ENCODE assay signal across 8 cellular contexts in the genomic region with DNA sequence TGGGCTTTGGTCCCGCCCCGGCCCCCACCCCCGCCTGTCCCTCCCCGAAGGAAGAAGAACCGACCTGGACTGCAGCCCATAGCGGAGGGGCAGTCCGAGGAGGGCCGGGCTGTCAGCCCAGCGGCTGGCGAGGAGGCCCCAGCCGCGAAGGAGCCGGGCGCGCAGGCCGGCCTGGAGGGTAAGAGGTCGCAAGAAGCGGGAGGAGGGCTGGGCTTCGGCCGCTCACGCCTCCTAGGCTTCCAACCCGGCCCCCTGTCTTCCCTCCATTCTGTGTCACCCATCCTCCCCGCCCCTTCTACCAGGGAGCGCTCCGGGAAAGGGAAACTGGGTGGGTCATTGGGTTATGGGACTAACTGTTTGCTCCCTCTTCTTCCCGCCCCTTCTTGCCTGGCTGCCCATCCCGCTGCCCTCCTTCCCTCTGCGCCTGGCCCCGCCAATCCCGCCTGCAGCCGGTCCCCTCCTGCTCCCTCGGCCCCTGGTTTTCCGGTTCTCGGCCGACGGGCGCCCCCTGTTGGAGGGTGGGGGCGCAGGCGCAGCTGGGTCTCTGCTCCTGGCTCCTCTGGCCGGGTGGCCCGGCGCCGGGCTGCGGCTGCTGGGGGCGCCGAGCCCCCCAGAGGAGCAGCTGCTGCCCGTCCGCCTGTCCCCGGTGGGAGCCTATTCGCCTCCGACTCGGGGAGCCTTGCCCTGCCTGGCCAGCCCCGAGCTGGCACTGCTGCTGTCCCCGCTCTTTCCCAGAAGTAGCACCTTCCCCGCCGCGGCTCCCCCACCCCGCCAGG. TPM values are rescaled to one million over a fixed set of nuclear protein-coding genes. Genes with fewer than 3 reads are reported as not detected.
DNase-seq lines count a peak whose midpoint lies in the region; ATAC-seq, FAIRE-seq and TF ChIP-seq lines count a peak whose summit lies in the region.

No MANE protein-coding gene starts in this region.

- CTCF ChIA-PET in activated CD4-positive, alpha-beta T cell treated with anti-CD3 and anti-CD28 coated beads for 36 hours (lab: Charles Lee), result interaction anchor here (0.7 to 6.1 kb wide), 19 partner anchors 10 to 278 kb away, joined by 3 to 79 read pairs (median 6); a partner anchor contains a TSS

- intact Hi-C loops in activated CD4-positive, alpha-beta T cell treated with anti-CD3 and anti-CD28 coated beads for 36 hours (cut with DNase I, micrococcal nuclease), result loop anchor here (1.0 to 10.0 kb wide), 15 partner anchors 15 to 654 kb away; a partner anchor contains a TSS

- peak overlapping the region; percentile 45 for H3K27ac Mint-ChIP-seq in activated CD4-positive, alpha-beta T cell treated with anti-CD3 and anti-CD28 coated beads for 36 hours
- H3K27ac Mint-ChIP-seq in chondrocyte (ENCODE audit: unreplicated experiment), result peak overlapping the region; percentile 83

- H3K9me3 Mint-ChIP-seq in activated CD4-positive, alpha-beta T cell treated with anti-CD3 and anti-CD28 coated beads for 36 hours (ENCODE audit: low read depth), result no peaks in the 10 kb centered on the region
- no peaks in the 10 kb centered on the region for H3K9me3 Mint-ChIP-seq in chondrocyte (ENCODE audit: low read depth)

- POLR2A ChIA-PET in activated CD4-positive, alpha-beta T cell treated with anti-CD3 and anti-CD28 coated beads for 36 hours (lab: Charles Lee), result interaction anchor here (0.6 to 1.2 kb wide), 6 partner anchors 45 to 153 kb away, joined by 3 to 4 read pairs (median 3); a partner anchor contains a TSS

- DNase-seq in 8988T (peak; percentile 93), GM18507 (ENCODE audit: extremely low spot score, insufficient read length, low read depth) (peak; percentile 68), NCI-H446 treated with DMSO at 0.1 percent for 48 hours (lab: John Stamatoyannopoulos, UW) (peak; percentile 85), chondrocyte (ENCODE audit: low spot score) (peak; percentile 98), kidney glomerular epithelial cell (lab: John Stamatoyannopoulos, UW) (peak; percentile 89)
- peak; percentile 92 for DNase-seq in activated CD4-positive, alpha-beta T cell treated with anti-CD3 and anti-CD28 coated beads for 36 hours
- peak; percentile 77 to 88 for DNase-seq in stimulated activated CD4-positive, alpha-beta T cell treated with anti-CD3 and anti-CD28 coated beads, Interleukin-15, amount 100 ng/mL, for 1 hour (ENCODE audit: low read depth in 1 of 2, low spot score in 1 of 2)

- H3K36me3 Mint-ChIP-seq in activated CD4-positive, alpha-beta T cell treated with anti-CD3 and anti-CD28 coated beads for 36 hours (ENCODE audit: low read depth), result peaks cover 20% of the 10 kb centered on the region
- H3K36me3 Mint-ChIP-seq in chondrocyte (ENCODE audit: low read depth), result peaks cover 7% of the 10 kb centered on the region

- TF ChIP-seq CTCF in chondrocyte (IDR thresholded peaks at IDR 0.05), result peak; percentile 100

- ATAC-seq in HG03342 (IDR thresholded peaks at IDR 0.05; ENCODE audit: unreplicated experiment), result peak; percentile 43
- peak; percentile 55 for ATAC-seq in activated CD4-positive, alpha-beta T cell treated with anti-CD3 and anti-CD28 coated beads for 36 hours

- peak; percentile 72 for FAIRE-seq in GM18507 (lab: Jason Lieb, UNC)

- H3K4me3 Mint-ChIP-seq in activated CD4-positive, alpha-beta T cell treated with anti-CD3 and anti-CD28 coated beads for 36 hours, result peak overlapping the region; percentile 76
- peak overlapping the region; percentile 89 for H3K4me3 Mint-ChIP-seq in chondrocyte (ENCODE audit: unreplicated experiment)

- peaks cover 42% of the 10 kb centered on the region for H3K4me1 Mint-ChIP-seq in activated CD4-positive, alpha-beta T cell treated with anti-CD3 and anti-CD28 coated beads for 36 hours
- H3K4me1 Mint-ChIP-seq in chondrocyte (ENCODE audit: low read depth), result peaks cover 39% of the 10 kb centered on the region

- H3K27me3 Mint-ChIP-seq in activated CD4-positive, alpha-beta T cell treated with anti-CD3 and anti-CD28 coated beads for 36 hours, result no peaks in the 10 kb centered on the region
- H3K27me3 Mint-ChIP-seq in chondrocyte (ENCODE audit: low read depth), result no peaks in the 10 kb centered on the region

RNA-seq across cellular contexts. Expression of a gene that starts 2.4 kb away (rescaled TPM):
- total RNA-seq in activated CD4-positive, alpha-beta T cell treated with anti-CD3 and anti-CD28 coated beads for 36 hours, result 10 to 100 TPM; 21.3 to 22.2 TPM
- 42.6 to 49.1 TPM (median 43.9 TPM) in 3 replicates for total RNA-seq in chondrocyte

RNA-seq across cellular contexts. Expression of a gene that starts 14.5 kb away (rescaled TPM):
- total RNA-seq in activated CD4-positive, alpha-beta T cell treated with anti-CD3 and anti-CD28 coated beads for 36 hours, result 100 to 1,000 TPM; 255 to 354 TPM
- total RNA-seq in chondrocyte, result 122 to 139 TPM (median 127 TPM) in 3 replicates

RNA-seq across cellular contexts. Expression of a gene that starts 21.9 kb away (rescaled TPM):
- total RNA-seq in activated CD4-positive, alpha-beta T cell treated with anti-CD3 and anti-CD28 coated beads for 36 hours, result not detected
- total RNA-seq in chondrocyte, result not detected in 3 replicates

RNA-seq across cellular contexts. Expression of a gene that starts 45.9 kb away (rescaled TPM):
- total RNA-seq in activated CD4-positive, alpha-beta T cell treated with anti-CD3 and anti-CD28 coated beads for 36 hours, result 1 to 10 TPM; 1.9 to 2.3 TPM
- 4.3 to 4.4 TPM (median 4.4 TPM) in 3 replicates for total RNA-seq in chondrocyte

RNA-seq across cellular contexts. Expression of a gene that starts 49.8 kb away (rescaled TPM):
- 10 to 100 TPM; 81.4 to 86.6 TPM for total RNA-seq in activated CD4-positive, alpha-beta T cell treated with anti-CD3 and anti-CD28 coated beads for 36 hours
- total RNA-seq in chondrocyte, result 36.7 to 50.2 TPM (median 37.0 TPM) in 3 replicates

Comparison
In these comparisons a context has a peak if more than half of its experiments do, and no peak if none do; other contexts are left out.
1. Peak in every context shown above with its lines: DNase-seq and ATAC-seq.